In genomic region chr11:34416088-34416487, GRCh38 we compare ENCODE assay signal across 1 cellular context.
TF ChIP-seq lines count a peak whose summit lies in the region.

No MANE protein-coding gene starts in this region.

TF ChIP-seq in HepG2, 621 proteins besides CTCF, POLR2A, EP300 and RAD21:
- TF ChIP-seq, protein P1, sequence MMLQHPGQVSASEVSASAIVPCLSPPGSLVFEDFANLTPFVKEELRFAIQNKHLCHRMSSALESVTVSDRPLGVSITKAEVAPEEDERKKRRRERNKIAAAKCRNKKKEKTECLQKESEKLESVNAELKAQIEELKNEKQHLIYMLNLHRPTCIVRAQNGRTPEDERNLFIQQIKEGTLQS (CRISPR knock-in tag; IDR thresholded peaks at IDR 0.05), result no peak
- TF ChIP-seq ZBTB38 (CRISPR knock-in tag; IDR thresholded peaks at IDR 0.05) (no peak), HIVEP1 (CRISPR knock-in tag; IDR thresholded peaks at IDR 0.05) (no peak), CEBPZ (IDR thresholded peaks at IDR 0.05; ENCODE audit: low read length) (no peak), HDAC1 (CRISPR knock-in tag; IDR thresholded peaks at IDR 0.05) (no peak), ZSCAN12 (CRISPR knock-in tag; IDR thresholded peaks at IDR 0.05) (no peak), IRF2 (CRISPR knock-in tag; IDR thresholded peaks at IDR 0.05) (no peak), ARID3A (IDR thresholded peaks at IDR 0.05; ENCODE audit: low read depth, low read length) (no peak), ZNF17 (CRISPR knock-in tag; IDR thresholded peaks at IDR 0.05) (no peak), SRSF1 (optimal IDR thresholded peaks at IDR 0.05; ENCODE audit: low read depth, low read length) (no peak)
- TF ChIP-seq, protein P2, sequence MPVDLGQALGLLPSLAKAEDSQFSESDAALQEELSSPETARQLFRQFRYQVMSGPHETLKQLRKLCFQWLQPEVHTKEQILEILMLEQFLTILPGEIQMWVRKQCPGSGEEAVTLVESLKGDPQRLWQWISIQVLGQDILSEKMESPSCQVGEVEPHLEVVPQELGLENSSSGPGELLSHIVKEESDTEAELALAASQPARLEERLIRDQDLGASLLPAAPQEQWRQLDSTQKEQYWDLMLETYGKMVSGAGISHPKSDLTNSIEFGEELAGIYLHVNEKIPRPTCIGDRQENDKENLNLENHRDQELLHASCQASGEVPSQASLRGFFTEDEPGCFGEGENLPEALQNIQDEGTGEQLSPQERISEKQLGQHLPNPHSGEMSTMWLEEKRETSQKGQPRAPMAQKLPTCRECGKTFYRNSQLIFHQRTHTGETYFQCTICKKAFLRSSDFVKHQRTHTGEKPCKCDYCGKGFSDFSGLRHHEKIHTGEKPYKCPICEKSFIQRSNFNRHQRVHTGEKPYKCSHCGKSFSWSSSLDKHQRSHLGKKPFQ (CRISPR knock-in tag; IDR thresholded peaks at IDR 0.05; ENCODE audit: insufficient replicate concordance), result no peak
